Comparison of ENCODE assay signal across 8 cellular contexts in the genomic region with DNA sequence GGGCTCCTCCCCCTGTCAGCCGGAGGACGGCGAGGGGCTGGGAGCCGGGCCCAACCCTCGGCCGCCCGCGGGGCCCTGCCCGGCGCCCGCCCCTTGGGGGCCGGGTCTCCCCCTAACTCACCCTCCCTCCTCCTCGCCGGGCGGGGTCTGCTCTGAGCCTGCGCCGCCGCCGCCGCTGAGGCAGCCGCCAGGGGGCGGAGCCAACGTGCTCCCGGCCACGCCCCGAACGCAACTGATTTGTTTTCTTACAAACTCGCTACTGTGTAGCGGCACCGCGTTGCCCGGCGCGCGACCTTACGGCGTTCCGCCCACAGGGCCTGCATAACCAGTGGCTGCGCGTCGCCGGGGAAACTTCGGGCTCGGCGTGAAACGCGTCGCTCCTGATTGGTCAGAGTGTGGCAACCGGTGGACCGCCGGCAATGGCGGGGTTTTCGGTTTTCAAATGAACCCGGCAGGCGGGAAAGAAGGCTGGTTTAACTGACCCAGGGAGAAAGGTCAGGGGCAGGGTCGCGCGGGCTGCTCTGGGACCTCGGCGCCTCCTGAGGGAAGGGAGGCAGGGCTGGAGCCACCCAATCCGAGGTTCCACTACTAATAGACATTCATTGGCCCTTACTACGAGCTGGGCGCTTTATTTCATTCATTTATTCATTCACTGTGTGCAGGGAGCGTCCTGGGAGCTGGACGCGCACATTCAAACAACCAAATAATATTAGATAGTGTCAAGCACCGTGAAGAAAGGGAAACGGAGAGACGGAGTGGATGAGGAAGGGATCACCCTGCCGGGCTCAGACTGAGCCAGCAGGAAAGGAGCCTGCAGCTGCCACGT. TPM values are rescaled to one million over a fixed set of nuclear protein-coding genes. Genes with fewer than 3 reads are reported as not detected.
DNase-seq lines count a peak whose midpoint lies in the region; ATAC-seq and TF ChIP-seq lines count a peak whose summit lies in the region.

A gene (minus strand): TSS at position 154 of the 826 bp plus-strand sequence. CDS start 326 bp downstream, outside the sequence.

- TF ChIP-seq POLR2A in spleen (IDR thresholded peaks at IDR 0.05), result peak in 2 of 3 donors; percentile 14 to 68

- intact Hi-C loops in spleen (cut with DNase I; ENCODE audit: low total_unique reads), result loop anchor here (5.0 kb wide), 1 partner anchor 67 kb away; a partner anchor contains a TSS

- DNase-seq in AG08395 (ENCODE audit: low spot score) (peak; percentile 96), NCI-H226 (peak; percentile 99), WTC11 (ENCODE audit: low spot score) (peak; percentile 100), cardiac fibroblast (ENCODE audit: low read depth in 2 of 2) (peak; percentile 100), immature natural killer cell (peak; percentile 100), spleen (peak; percentile 100)

- peak within 1 kb of the TSS; percentile 73 for H3K4me3 ChIP-seq in cardiac fibroblast (replicated peaks in 1 of 2; ENCODE audit: low read depth in 2 of 2, low read length in 2 of 2)
- H3K4me3 ChIP-seq in spleen, result peak within 1 kb of the TSS; percentile 53 to 98 (median 89)

- H3K9me3 Mint-ChIP-seq in WTC11 (no peaks in the 10 kb centered on the region), immature natural killer cell (no peaks in the 10 kb centered on the region)

- no peak; the same call in 1 of the 2 replicates for TF ChIP-seq CTCF in WTC11 (IDR thresholded peaks at IDR 0.05)
- TF ChIP-seq CTCF in cardiac fibroblast (IDR thresholded peaks at IDR 0.05; ENCODE audit: low read depth, low read length), result no peak
- peak; percentile 54 to 94 (median 84) for TF ChIP-seq CTCF in spleen (IDR thresholded peaks at IDR 0.05 in 8 of 11, conservative IDR thresholded peaks at IDR 0.05 in 3 of 11)

- H3K36me3 Mint-ChIP-seq in WTC11 (0 out of 2 replicates have a peak, but pooled peaks cover 3% of the 10 kb centered on the region), immature natural killer cell (peaks cover 0 to 7% (median 0%) of the 10 kb centered on the region in 3 donors)

- peak; percentile 65 for ATAC-seq in GM18909 (IDR thresholded peaks at IDR 0.05; ENCODE audit: poor library complexity, unreplicated experiment)
- ATAC-seq in HG03175 (IDR thresholded peaks at IDR 0.05; ENCODE audit: unreplicated experiment), result peak; percentile 63
- ATAC-seq in WTC11, result peak; percentile 81

- H3K4me1 Mint-ChIP-seq in WTC11 (peaks cover 35% of the 10 kb centered on the region), immature natural killer cell (peaks cover 44 to 54% of the 10 kb centered on the region in 2 donors)

- H3K27me3 ChIP-seq in spleen (replicated peaks in 1 of 7), result no peaks in the 10 kb centered on the region

- WGBS in spleen, 5 donors, result 0 to 1% (median 0%) methylated on average over 33 to 71 of the region's 71 CpGs

- peaks cover 33 to 64% (median 56%) of the 10 kb centered on the region in 6 donors for H3K4me1 ChIP-seq in spleen

- CTCF ChIA-PET in WTC11 (lab: Charles Lee), result interaction anchor here (0.6 to 4.2 kb wide), 17 partner anchors 12 to 794 kb away, joined by 3 to 20 read pairs (median 4); no protein-coding TSS in a partner anchor

- POLR2A ChIA-PET in WTC11 (lab: Charles Lee), result no interaction called here

- H3K27ac Mint-ChIP-seq in WTC11, result peak within 1 kb of the TSS; percentile 100
- H3K27ac Mint-ChIP-seq in immature natural killer cell, result peak within 1 kb of the TSS; percentile 96 to 98 (median 98)

- peak within 1 kb of the TSS; percentile 94 for H3K4me3 Mint-ChIP-seq in WTC11
- peak within 1 kb of the TSS; percentile 90 to 100 (median 94) for H3K4me3 Mint-ChIP-seq in immature natural killer cell

- H3K27ac ChIP-seq in spleen, result peak within 1 kb of the TSS; percentile 69 to 98 (median 94)

- H3K9me3 ChIP-seq in spleen, result no peaks in the 10 kb centered on the region

- H3K27me3 Mint-ChIP-seq in WTC11 (ENCODE audit: low read depth), result peaks cover 19% of the 10 kb centered on the region
- peaks cover 27 to 41% (median 28%) of the 10 kb centered on the region in 3 donors for H3K27me3 Mint-ChIP-seq in immature natural killer cell (ENCODE audit: low read depth in 3 of 3)

- peaks cover 0 to 10% (median 0%) of the 10 kb centered on the region in 6 donors for H3K36me3 ChIP-seq in spleen

TF ChIP-seq in WTC11, 78 proteins besides CTCF, POLR2A, EP300 and RAD21 (continues in another document):
- TF ChIP-seq RORB (CRISPR knock-in tag; IDR thresholded peaks at IDR 0.05) (no peak), SMAD4 (CRISPR knock-in tag; IDR thresholded peaks at IDR 0.05) (no peak), FOXP1 (CRISPR knock-in tag; IDR thresholded peaks at IDR 0.05; ENCODE audit: borderline replicate concordance) (no peak), ZNF317 (CRISPR knock-in tag; IDR thresholded peaks at IDR 0.05; ENCODE audit: borderline replicate concordance, low read depth) (no peak), TEAD4 (CRISPR knock-in tag; IDR thresholded peaks at IDR 0.05) (no peak), ZNF671 (CRISPR knock-in tag; IDR thresholded peaks at IDR 0.05) (no peak), ZNF416 (CRISPR knock-in tag; IDR thresholded peaks at IDR 0.05) (no peak), GRHL2 (CRISPR knock-in tag; IDR thresholded peaks at IDR 0.05; ENCODE audit: insufficient replicate concordance, severe bottlenecking) (no peak), GTF2I (CRISPR knock-in tag; conservative IDR thresholded peaks at IDR 0.05) (no peak), ZNF396 (CRISPR knock-in tag; IDR thresholded peaks at IDR 0.05; ENCODE audit: borderline replicate concordance) (no peak), HMGA2 (CRISPR knock-in tag; IDR thresholded peaks at IDR 0.05) (no peak), NR2C2 (CRISPR knock-in tag; IDR thresholded peaks at IDR 0.05) (no peak), SP1 (CRISPR knock-in tag; conservative IDR thresholded peaks at IDR 0.05) (peak; percentile 91), TEAD1 (CRISPR knock-in tag; IDR thresholded peaks at IDR 0.05) (no peak), ATF1 (CRISPR knock-in tag; IDR thresholded peaks at IDR 0.05) (no peak), ELF4 (CRISPR knock-in tag; IDR thresholded peaks at IDR 0.05; ENCODE audit: low read depth) (0 out of 2 replicates have a peak, but pooled peaks have one; percentile 31), MXD4 (CRISPR knock-in tag; IDR thresholded peaks at IDR 0.05; ENCODE audit: borderline replicate concordance) (no peak), JAZF1 (CRISPR knock-in tag; IDR thresholded peaks at IDR 0.05) (no peak)
- TF ChIP-seq, protein P1, sequence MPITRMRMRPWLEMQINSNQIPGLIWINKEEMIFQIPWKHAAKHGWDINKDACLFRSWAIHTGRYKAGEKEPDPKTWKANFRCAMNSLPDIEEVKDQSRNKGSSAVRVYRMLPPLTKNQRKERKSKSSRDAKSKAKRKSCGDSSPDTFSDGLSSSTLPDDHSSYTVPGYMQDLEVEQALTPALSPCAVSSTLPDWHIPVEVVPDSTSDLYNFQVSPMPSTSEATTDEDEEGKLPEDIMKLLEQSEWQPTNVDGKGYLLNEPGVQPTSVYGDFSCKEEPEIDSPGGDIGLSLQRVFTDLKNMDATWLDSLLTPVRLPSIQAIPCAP (CRISPR knock-in tag; IDR thresholded peaks at IDR 0.05), result no peak
- TF ChIP-seq, protein P2, sequence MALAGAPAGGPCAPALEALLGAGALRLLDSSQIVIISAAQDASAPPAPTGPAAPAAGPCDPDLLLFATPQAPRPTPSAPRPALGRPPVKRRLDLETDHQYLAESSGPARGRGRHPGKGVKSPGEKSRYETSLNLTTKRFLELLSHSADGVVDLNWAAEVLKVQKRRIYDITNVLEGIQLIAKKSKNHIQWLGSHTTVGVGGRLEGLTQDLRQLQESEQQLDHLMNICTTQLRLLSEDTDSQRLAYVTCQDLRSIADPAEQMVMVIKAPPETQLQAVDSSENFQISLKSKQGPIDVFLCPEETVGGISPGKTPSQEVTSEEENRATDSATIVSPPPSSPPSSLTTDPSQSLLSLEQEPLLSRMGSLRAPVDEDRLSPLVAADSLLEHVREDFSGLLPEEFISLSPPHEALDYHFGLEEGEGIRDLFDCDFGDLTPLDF (CRISPR knock-in tag; IDR thresholded peaks at IDR 0.05), result no peak
- TF ChIP-seq, protein P3, sequence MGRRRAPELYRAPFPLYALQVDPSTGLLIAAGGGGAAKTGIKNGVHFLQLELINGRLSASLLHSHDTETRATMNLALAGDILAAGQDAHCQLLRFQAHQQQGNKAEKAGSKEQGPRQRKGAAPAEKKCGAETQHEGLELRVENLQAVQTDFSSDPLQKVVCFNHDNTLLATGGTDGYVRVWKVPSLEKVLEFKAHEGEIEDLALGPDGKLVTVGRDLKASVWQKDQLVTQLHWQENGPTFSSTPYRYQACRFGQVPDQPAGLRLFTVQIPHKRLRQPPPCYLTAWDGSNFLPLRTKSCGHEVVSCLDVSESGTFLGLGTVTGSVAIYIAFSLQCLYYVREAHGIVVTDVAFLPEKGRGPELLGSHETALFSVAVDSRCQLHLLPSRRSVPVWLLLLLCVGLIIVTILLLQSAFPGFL (CRISPR knock-in tag; IDR thresholded peaks at IDR 0.05; ENCODE audit: borderline replicate concordance), result no peak
- TF ChIP-seq, protein P4, sequence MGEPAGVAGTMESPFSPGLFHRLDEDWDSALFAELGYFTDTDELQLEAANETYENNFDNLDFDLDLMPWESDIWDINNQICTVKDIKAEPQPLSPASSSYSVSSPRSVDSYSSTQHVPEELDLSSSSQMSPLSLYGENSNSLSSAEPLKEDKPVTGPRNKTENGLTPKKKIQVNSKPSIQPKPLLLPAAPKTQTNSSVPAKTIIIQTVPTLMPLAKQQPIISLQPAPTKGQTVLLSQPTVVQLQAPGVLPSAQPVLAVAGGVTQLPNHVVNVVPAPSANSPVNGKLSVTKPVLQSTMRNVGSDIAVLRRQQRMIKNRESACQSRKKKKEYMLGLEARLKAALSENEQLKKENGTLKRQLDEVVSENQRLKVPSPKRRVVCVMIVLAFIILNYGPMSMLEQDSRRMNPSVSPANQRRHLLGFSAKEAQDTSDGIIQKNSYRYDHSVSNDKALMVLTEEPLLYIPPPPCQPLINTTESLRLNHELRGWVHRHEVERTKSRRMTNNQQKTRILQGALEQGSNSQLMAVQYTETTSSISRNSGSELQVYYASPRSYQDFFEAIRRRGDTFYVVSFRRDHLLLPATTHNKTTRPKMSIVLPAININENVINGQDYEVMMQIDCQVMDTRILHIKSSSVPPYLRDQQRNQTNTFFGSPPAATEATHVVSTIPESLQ (CRISPR knock-in tag; IDR thresholded peaks at IDR 0.05), result no peak
- TF ChIP-seq, protein P5, sequence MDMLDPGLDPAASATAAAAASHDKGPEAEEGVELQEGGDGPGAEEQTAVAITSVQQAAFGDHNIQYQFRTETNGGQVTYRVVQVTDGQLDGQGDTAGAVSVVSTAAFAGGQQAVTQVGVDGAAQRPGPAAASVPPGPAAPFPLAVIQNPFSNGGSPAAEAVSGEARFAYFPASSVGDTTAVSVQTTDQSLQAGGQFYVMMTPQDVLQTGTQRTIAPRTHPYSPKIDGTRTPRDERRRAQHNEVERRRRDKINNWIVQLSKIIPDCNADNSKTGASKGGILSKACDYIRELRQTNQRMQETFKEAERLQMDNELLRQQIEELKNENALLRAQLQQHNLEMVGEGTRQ (CRISPR knock-in tag; IDR thresholded peaks at IDR 0.05), result no peak

RNA-seq across cellular contexts. Expression of the gene that starts here (rescaled TPM):
- 2.1 to 3.3 TPM (median 2.5 TPM) in 3 replicates for total RNA-seq in WTC11 (2021)
- 100 to 1,000 TPM; 253 to 474 (median 308) TPM for polyA plus RNA-seq in immature natural killer cell
- 10 to 100 TPM; 24.7 to 69.6 (median 44.5) TPM for total RNA-seq in spleen
- polyA plus RNA-seq in spleen, result 10 to 100 TPM; 30.0 to 35.4 (median 33.5) TPM

Comparison
In these comparisons a context has a peak if more than half of its experiments do, and no peak if none do; other contexts are left out.
1. Peak in every context shown above with its lines: DNase-seq, ATAC-seq, H3K4me3 ChIP-seq and H3K27ac ChIP-seq.
2. RNA of the gene that starts here (polyA plus RNA-seq): 253 to 474 TPM in immature natural killer cell; 30.0 to 35.4 TPM in spleen; every median in the first group is over 4 times any median in the second.
3. CTCF ChIP-seq: peak in spleen (11 of 11); none in WTC11 (single experiment) and cardiac fibroblast (single experiment).